Comparison of ENCODE assay signal across 8 cellular contexts in the genomic region with DNA sequence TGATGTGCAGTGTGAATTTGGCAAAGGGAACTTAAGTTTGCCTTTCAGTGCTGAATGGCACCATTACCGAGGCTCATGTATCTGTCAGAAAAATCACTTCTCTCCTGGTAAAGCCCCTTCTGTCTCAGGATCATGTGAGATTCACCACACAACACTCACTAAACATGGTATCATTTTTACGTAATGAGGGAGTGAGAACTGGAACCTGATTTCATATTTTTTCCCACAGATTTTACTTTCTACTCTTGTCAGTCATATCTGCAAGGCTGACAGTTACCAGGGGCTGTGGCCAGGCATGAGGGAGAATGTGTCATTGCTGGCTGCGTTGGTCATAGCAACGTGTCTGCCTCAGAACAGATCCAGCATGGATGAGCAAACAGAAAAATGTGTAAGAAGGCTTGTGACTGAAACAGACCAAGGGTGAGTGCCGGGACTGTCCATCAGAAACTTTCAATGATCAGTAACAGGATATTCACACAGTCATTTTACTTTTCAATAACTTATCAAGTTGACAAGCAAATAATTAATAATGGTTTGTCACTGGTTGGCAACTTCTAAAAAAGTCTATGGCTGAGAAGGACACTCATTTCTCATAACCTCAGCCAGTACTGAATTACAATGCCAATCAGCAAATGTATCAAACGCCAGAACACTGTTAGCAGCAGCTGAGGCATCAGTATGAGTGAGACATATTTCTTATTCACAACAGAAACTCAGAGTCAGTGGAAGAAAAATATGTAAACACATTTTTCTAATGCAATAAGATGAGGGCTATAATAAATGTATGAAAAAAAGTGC.
A peak's percentile ranks its signal among the peaks of the same experiment; 100 is the strongest.
DNase-seq lines count a peak whose midpoint lies in the region; ATAC-seq, FAIRE-seq and TF ChIP-seq lines count a peak whose summit lies in the region.

No MANE protein-coding gene starts in this region.

- no peak overlapping the region for H3K4me3 ChIP-seq in mesendoderm (ENCODE audit: low read length)

- no peaks in the 10 kb centered on the region for H3K27me3 Mint-ChIP-seq in activated naive CD4-positive, alpha-beta T cell treated with anti-CD3 and anti-CD28 coated beads for 36 hours (ENCODE audit: low read depth)
- no peaks in the 10 kb centered on the region for H3K27me3 Mint-ChIP-seq in activated B cell treated with CpG ODN at 0.5 μM for 24 hours

- FAIRE-seq in D721Med (lab: Jason Lieb, UNC) = no peak

- H3K4me3 Mint-ChIP-seq in activated naive CD4-positive, alpha-beta T cell treated with anti-CD3 and anti-CD28 coated beads for 36 hours = no peak overlapping the region
- H3K4me3 Mint-ChIP-seq in activated B cell treated with CpG ODN at 0.5 μM for 24 hours = no peak overlapping the region

- no peaks in the 10 kb centered on the region for H3K79me1 ChIP-seq in mesendoderm (ENCODE audit: low read length)

- no peak overlapping the region for H3K18ac ChIP-seq in mesendoderm (ENCODE audit: low read length)

- no peak overlapping the region for H2BK5ac ChIP-seq in mesendoderm (ENCODE audit: low read length)

- H2AK5ac ChIP-seq in mesendoderm (ENCODE audit: low read length) = no peak overlapping the region

- H3K9me3 Mint-ChIP-seq in activated naive CD4-positive, alpha-beta T cell treated with anti-CD3 and anti-CD28 coated beads for 36 hours = no peaks in the 10 kb centered on the region
- no peaks in the 10 kb centered on the region for H3K9me3 Mint-ChIP-seq in activated B cell treated with CpG ODN at 0.5 μM for 24 hours

- no peak overlapping the region for H2BK15ac ChIP-seq in mesendoderm (replicated peaks; ENCODE audit: low read depth)

- no peaks in the 10 kb centered on the region for H3K4me1 ChIP-seq in mesendoderm (ENCODE audit: control insufficient read depth, low read depth, low read length)

- CTCF ChIA-PET in activated naive CD4-positive, alpha-beta T cell treated with anti-CD3 and anti-CD28 coated beads for 36 hours (lab: Charles Lee) = no interaction called here
- CTCF ChIA-PET in activated B cell treated with CpG ODN at 0.5 μM for 24 hours (lab: Charles Lee) = no interaction called here

- peak overlapping the region; percentile 10 for H3K56ac ChIP-seq in mesendoderm (ENCODE audit: low read length)

- POLR2A ChIA-PET in activated B cell treated with CpG ODN at 0.5 μM for 24 hours (lab: Charles Lee) = interaction anchor here (1.4 kb wide), 1 partner anchor 12 kb away, joined by 5 read pairs; no protein-coding TSS in a partner anchor

- H3K27ac ChIP-seq in mesendoderm (ENCODE audit: low read depth, low read length) = no peak overlapping the region

- no peak overlapping the region for H3K4ac ChIP-seq in mesendoderm (ENCODE audit: low read depth, low read length)

- no peaks in the 10 kb centered on the region for H3K27me3 ChIP-seq in mesendoderm (ENCODE audit: insufficient read depth, low read length, poor library complexity)

- no peak overlapping the region for H3K23ac ChIP-seq in mesendoderm (ENCODE audit: low read length)

- H3K79me2 ChIP-seq in mesendoderm (ENCODE audit: control insufficient read depth, insufficient read depth, low read length) = no peaks in the 10 kb centered on the region

- H3K9ac ChIP-seq in mesendoderm (ENCODE audit: low read length) = no peak overlapping the region

- intact Hi-C loops in activated naive CD4-positive, alpha-beta T cell treated with anti-CD3 and anti-CD28 coated beads for 36 hours (cut with micrococcal nuclease) = loop anchor here (1.0 to 2.0 kb wide), 2 partner anchors 10 to 16 kb away; no protein-coding TSS in a partner anchor
- intact Hi-C loops in activated B cell treated with CpG ODN at 0.5 μM for 24 hours (cut with micrococcal nuclease) = loop anchor here (2.0 kb wide), 1 partner anchor 16 kb away; no protein-coding TSS in a partner anchor

- no peak overlapping the region for H3K27ac Mint-ChIP-seq in activated naive CD4-positive, alpha-beta T cell treated with anti-CD3 and anti-CD28 coated beads for 36 hours
- peak overlapping the region; percentile 38 for H3K27ac Mint-ChIP-seq in activated B cell treated with CpG ODN at 0.5 μM for 24 hours

- peaks cover 13% of the 10 kb centered on the region for H3K4me1 Mint-ChIP-seq in activated naive CD4-positive, alpha-beta T cell treated with anti-CD3 and anti-CD28 coated beads for 36 hours (ENCODE audit: low read depth)
- H3K4me1 Mint-ChIP-seq in activated B cell treated with CpG ODN at 0.5 μM for 24 hours = peaks cover 28% of the 10 kb centered on the region

- H4K8ac ChIP-seq in mesendoderm (ENCODE audit: low read depth, low read length) = no peak overlapping the region

- H3K4me2 ChIP-seq in mesendoderm (ENCODE audit: low read length) = no peak overlapping the region

- DNase-seq in activated naive CD4-positive, alpha-beta T cell treated with anti-CD3 and anti-CD28 coated beads for 36 hours = peak; percentile 60
- DNase-seq in activated naive CD4-positive, alpha-beta T cell (lab: John Stamatoyannopoulos, UW) = no peak
- DNase-seq in activated B cell treated with CpG ODN at 0.5 μM for 24 hours (no peak), mesendoderm (no peak), epidermal melanocyte (ENCODE audit: insufficient read length, low spot score) (no peak), NCI-H1105 treated with DMSO at 0.1 percent for 48 hours (lab: John Stamatoyannopoulos, UW) (no peak), D721Med (ENCODE audit: insufficient read length, low spot score) (no peak)

- no peaks in the 10 kb centered on the region for H3K36me3 Mint-ChIP-seq in activated naive CD4-positive, alpha-beta T cell treated with anti-CD3 and anti-CD28 coated beads for 36 hours (ENCODE audit: low read depth)
- no peaks in the 10 kb centered on the region for H3K36me3 Mint-ChIP-seq in activated B cell treated with CpG ODN at 0.5 μM for 24 hours (ENCODE audit: low read depth)

- H4K5ac ChIP-seq in mesendoderm (ENCODE audit: low read length) = no peak overlapping the region

- peak; percentile 86 for ATAC-seq in HG02970 (IDR thresholded peaks at IDR 0.05; ENCODE audit: low FRiP score, unreplicated experiment)
- ATAC-seq in activated B cell treated with CpG ODN at 0.5 μM for 24 hours (ENCODE audit: low read depth) = peak; percentile 48

- no peak overlapping the region for H2BK120ac ChIP-seq in mesendoderm (ENCODE audit: low read depth, low read length)

- TF ChIP-seq CTCF in activated B cell treated with CpG ODN at 0.5 μM for 24 hours (IDR thresholded peaks at IDR 0.05) (no peak), D721Med (IDR thresholded peaks at IDR 0.05; ENCODE audit: insufficient read depth, missing control alignments) (no peak)

- H3K36me3 ChIP-seq in mesendoderm (ENCODE audit: control insufficient read depth, insufficient read depth, low read length) = no peaks in the 10 kb centered on the region

- no CpG with 5 or more reads among the region's 6 CpGs for WGBS in mesendoderm (ENCODE audit: extremely low coverage, insufficient coverage, low lambda C conversion rate)
